Comparison of ENCODE assay signal across 19 cellular contexts in genomic region chr7:102270176-102270887, GRCh38. TPM values are rescaled to one million over a fixed set of nuclear protein-coding genes. Genes with fewer than 3 reads are reported as not detected.
DNase-seq lines count a peak whose midpoint lies in the region; ATAC-seq, FAIRE-seq and TF ChIP-seq lines count a peak whose summit lies in the region.
"Had no signal": no experiment of that assay in that cellular context is flagged by ENCODE, and none has a peak within 500 bp of the region (broad histone marks: within the 10 kb centered on the region; RNA-seq: fewer than 3 reads in every experiment).

No MANE protein-coding gene starts in this region.

- 58% methylated on average over 8 of the region's 13 CpGs for WGBS in SK-N-SH (ENCODE audit: low lambda C conversion rate)

- CTCF ChIA-PET in SK-N-SH (lab: Yijun Ruan, JAX) = interaction anchor here (0.6 to 7.9 kb wide), 29 partner anchors 10 to 732 kb away, joined by 3 to 119 read pairs (median 10); partner anchors contain the start of genes CUX1 and SH2B2

- H3F3A ChIP-seq in SK-N-SH (replicated peaks; ENCODE audit: insufficient read depth) = no peaks in the 10 kb centered on the region

- peaks cover 3% of the 10 kb centered on the region for H3K4me1 Mint-ChIP-seq in mesothelial cell of epicardium

- no peak overlapping the region for H2AFZ ChIP-seq in SK-N-SH (ENCODE audit: low read depth)

- no peaks in the 10 kb centered on the region for H3K27me3 Mint-ChIP-seq in mesothelial cell of epicardium (ENCODE audit: low read depth)
- H3K27me3 Mint-ChIP-seq: CD4-positive, alpha-beta T cell had no signal

- H3K9me3 Mint-ChIP-seq in mesothelial cell of epicardium = no peaks in the 10 kb centered on the region
- H3K9me3 Mint-ChIP-seq: CD4-positive, alpha-beta T cell had no signal

- POLR2A ChIA-PET in SK-N-SH (lab: Yijun Ruan, JAX) = interaction anchor here (0.6 to 1.5 kb wide), 5 partner anchors 10 to 726 kb away, joined by 3 to 8 read pairs (median 4); no protein-coding TSS in a partner anchor

- intact Hi-C loops in left cardiac atrium (cut with DNase I) = loop anchor here (10.0 kb wide), 2 partner anchors 586 to 666 kb away; no protein-coding TSS in a partner anchor
- intact Hi-C loops in left ventricle myocardium inferior (cut with micrococcal nuclease) = loop anchor here (5.0 to 10.0 kb wide), 2 partner anchors 586 to 728 kb away; no protein-coding TSS in a partner anchor
- intact Hi-C loops in kidney (cut with DNase I) = no loop called here

- no peaks in the 10 kb centered on the region; the same call in 1 of the 2 replicates for H4K20me1 ChIP-seq in SK-N-SH (ENCODE audit: insufficient read depth)

- ATAC-seq in left cardiac atrium = no peak
- ATAC-seq in HG03571 (IDR thresholded peaks at IDR 0.05; ENCODE audit: unreplicated experiment) = no peak
- ATAC-seq: A549 had no signal

- no peak overlapping the region for H3K27ac ChIP-seq in left ventricle myocardium inferior (replicated peaks)
- H3K27ac ChIP-seq in SK-N-SH (ENCODE audit: low read depth in 2 of 2, low read length in 1 of 2) = peak overlapping the region in 1 of 2 experiments; percentile 41; a peak in 2 of 4 replicates
- H3K27ac ChIP-seq in kidney (ENCODE audit: low read depth in 2 of 2, low read length in 2 of 2) = no peak overlapping the region
- H3K27ac ChIP-seq in substantia nigra (ENCODE audit: low read depth, low read length, poor library complexity, severe bottlenecking) = no peak overlapping the region
- H3K27ac ChIP-seq: Peyer's patch had no signal

- no peaks in the 10 kb centered on the region for H3K9me2 ChIP-seq in SK-N-SH

- peaks cover 3% of the 10 kb centered on the region for H3K36me3 Mint-ChIP-seq in mesothelial cell of epicardium

- H3K36me3 ChIP-seq in left ventricle myocardium inferior (peaks cover 3% of the 10 kb centered on the region), SK-N-SH (replicated peaks in 1 of 2; ENCODE audit: control insufficient read depth in 1 of 2, insufficient read depth in 2 of 2, low read length in 1 of 2) (no peaks in the 10 kb centered on the region), kidney (ENCODE audit: control insufficient read depth in 1 of 2, insufficient read depth in 2 of 2, low read length in 2 of 2) (no peaks in the 10 kb centered on the region)
- H3K36me3 ChIP-seq: Peyer's patch had no signal

- FAIRE-seq in kidney (lab: Jason Lieb, UNC) = no peak
- FAIRE-seq: A549 had no signal

- H3K27me3 ChIP-seq in left ventricle myocardium inferior (ENCODE audit: low read depth) (no peaks in the 10 kb centered on the region), SK-N-SH (ENCODE audit: insufficient read depth) (no peaks in the 10 kb centered on the region)
- H3K27me3 ChIP-seq: Peyer's patch had no signal

- H3K4me3 ChIP-seq in left ventricle myocardium inferior = no peak overlapping the region
- no peak overlapping the region for H3K4me3 ChIP-seq in SK-N-SH (ENCODE audit: low read depth in 2 of 2, low read length in 1 of 2)
- no peak overlapping the region for H3K4me3 ChIP-seq in kidney (ENCODE audit: low read length in 2 of 2)
- H3K4me3 ChIP-seq: A549, Peyer's patch had no signal

- no peaks in the 10 kb centered on the region for H3K79me2 ChIP-seq in SK-N-SH (ENCODE audit: insufficient read depth)

- peak; percentile 59 for TF ChIP-seq RAD21 in SK-N-SH (IDR thresholded peaks at IDR 0.05; ENCODE audit: low read length)

- TF ChIP-seq CTCF in left ventricle myocardium inferior (IDR thresholded peaks at IDR 0.05; ENCODE audit: borderline replicate concordance) (no peak), SK-N-SH (IDR thresholded peaks at IDR 0.05) (no peak), kidney (IDR thresholded peaks at IDR 0.05; ENCODE audit: borderline replicate concordance, extremely low read depth, insufficient read depth) (no peak), mesothelial cell of epicardium (IDR thresholded peaks at IDR 0.05; ENCODE audit: unreplicated experiment) (no peak)

- peak; percentile 16 for DNase-seq in left cardiac atrium
- no peak for DNase-seq in left ventricle myocardium inferior
- DNase-seq in SK-N-SH = peak; percentile 91
- DNase-seq in kidney = peak; percentile 64
- DNase-seq in substantia nigra (lab: John Stamatoyannopoulos, UW) = peak in 27 of 49 donors; percentile 4 to 65 (median 23)
- DNase-seq in NCI-H526 (lab: John Stamatoyannopoulos, UW) = no peak
- no peak for DNase-seq in mesothelial cell of epicardium (ENCODE audit: low spot score in 2 of 2, unreplicated experiment in 2 of 2)
- DNase-seq: CD4-positive, alpha-beta T cell; DMS79; GDM1; KBM-7; NCI-H1048; NCI-H2107; NCI-H446; NCI-H774; Peyer's patch; SIG-M5 had no signal

- no peaks in the 10 kb centered on the region for H3K4me1 ChIP-seq in left ventricle myocardium inferior
- peaks cover 0 to 22% of the 10 kb centered on the region in 2 experiments; a peak in 1 of 4 replicates for H3K4me1 ChIP-seq in SK-N-SH (ENCODE audit: control insufficient read depth in 1 of 2, insufficient read depth in 2 of 2, low read depth in 1 of 2, low read length in 1 of 2)
- H3K4me1 ChIP-seq in kidney (ENCODE audit: control insufficient read depth in 1 of 2, insufficient read depth in 1 of 2, low read depth in 1 of 2, low read length in 2 of 2) = no peaks in the 10 kb centered on the region

- H3K9ac ChIP-seq in SK-N-SH (no peak overlapping the region), kidney (ENCODE audit: low read length in 2 of 2) (no peak overlapping the region)

- TF ChIP-seq EP300 in SK-N-SH (IDR thresholded peaks at IDR 0.05; ENCODE audit: borderline replicate concordance in 1 of 2, low read depth in 1 of 2, low read length in 1 of 2) = peak in 1 of 2 experiments; percentile 60; a peak in 1 of 4 replicates

- no peak overlapping the region for H3K4me3 Mint-ChIP-seq in mesothelial cell of epicardium
- H3K4me3 Mint-ChIP-seq: CD4-positive, alpha-beta T cell had no signal

- H3K4me2 ChIP-seq in SK-N-SH = no peak overlapping the region
- H3K4me2 ChIP-seq: A549 had no signal

- H3K9me3 ChIP-seq in left ventricle myocardium inferior (replicated peaks) = no peaks in the 10 kb centered on the region
- H3K9me3 ChIP-seq in SK-N-SH = no peaks in the 10 kb centered on the region
- no peaks in the 10 kb centered on the region for H3K9me3 ChIP-seq in kidney (ENCODE audit: control insufficient read depth in 1 of 2, low read length in 2 of 2)
- H3K9me3 ChIP-seq: A549, Peyer's patch had no signal

- no peak overlapping the region for H3K27ac Mint-ChIP-seq in mesothelial cell of epicardium
- H3K27ac Mint-ChIP-seq: CD4-positive, alpha-beta T cell had no signal

TF ChIP-seq in SK-N-SH, 30 proteins besides CTCF, POLR2A, EP300 and RAD21:
- peak; percentile 45 for TF ChIP-seq CHD2 (IDR thresholded peaks at IDR 0.05; ENCODE audit: low read length, partially characterized antibody)
- peak; percentile 48 for TF ChIP-seq GATA2 (CRISPR knock-in tag; IDR thresholded peaks at IDR 0.05)
- 0 out of 2 replicates have a peak, but pooled peaks have one; percentile 75 for TF ChIP-seq FOXJ3 (CRISPR knock-in tag; IDR thresholded peaks at IDR 0.05)
- TF ChIP-seq SMC3 (IDR thresholded peaks at IDR 0.05; ENCODE audit: low read depth, low read length) = 0 out of 2 replicates have a peak, but pooled peaks have one; percentile 6
- TF ChIP-seq MXI1 (IDR thresholded peaks at IDR 0.05; ENCODE audit: low read depth, low read length) = peak; percentile 83
- no peak for TF ChIP-seq JUND (IDR thresholded peaks at IDR 0.05)

RNA-seq across cellular contexts. Expression of gene SH2B2, which starts 16.3 kb away (rescaled TPM):
- 1 to 10 TPM; 2.4 to 3.0 TPM for total RNA-seq in left cardiac atrium
- 1.0 TPM for total RNA-seq in left ventricle myocardium inferior
- polyA plus RNA-seq in SK-N-SH (2012; rRNA removed) = 3.8 and 4.7 TPM in 2 replicates
- 1.5 and 3.3 TPM in 2 replicates for polyA plus RNA-seq in SK-N-SH (2012; cell fraction: cytosol; rRNA removed)
- 8.5 and 19.3 TPM in 2 replicates for polyA plus RNA-seq in SK-N-SH (2012; cell fraction: nucleus; rRNA removed)
- 11.0 TPM for total RNA-seq in kidney
- 4.5 TPM for polyA plus RNA-seq in kidney (ENCODE audit: insufficient read depth, low read depth, low replicate concordance)
- 7.9 to 8.2 TPM (median 8.2 TPM) in 3 replicates for total RNA-seq in mesothelial cell of epicardium

Comparison
In these comparisons a context has a peak if more than half of its experiments do, and no peak if none do; other contexts are left out.
1. DNase-seq: peak in left cardiac atrium (single experiment), SK-N-SH (single experiment), kidney (single experiment) and substantia nigra (27 of 49); none in left ventricle myocardium inferior (single experiment), NCI-H526 (0 of 2) and mesothelial cell of epicardium (0 of 2).